ENCODE assay signal across 13 cellular contexts in genomic region chr11:1755344-1756023, GRCh38. TPM values are rescaled to one million over a fixed set of nuclear protein-coding genes. Genes with fewer than 3 reads are reported as not detected.
DNase-seq lines count a peak whose midpoint lies in the region; ATAC-seq and TF ChIP-seq lines count a peak whose summit lies in the region.
"Had no signal": no experiment of that assay in that cellular context is flagged by ENCODE, and none has a peak within 500 bp of the region (broad histone marks: within the 10 kb centered on the region; RNA-seq: fewer than 3 reads in every experiment).

No MANE protein-coding gene starts in this region.

- H3K36me3 ChIP-seq in heart left ventricle (peaks cover 0 to 78% (median 56%) of the 10 kb centered on the region in 9 donors), BE2C (no peaks in the 10 kb centered on the region)

- H3K27me3 ChIP-seq in heart left ventricle (no peaks in the 10 kb centered on the region), BE2C (no peaks in the 10 kb centered on the region)
- H3K27me3 ChIP-seq: colonic mucosa had no signal

- ATAC-seq in heart left ventricle (peak; percentile 44 to 61 (median 58)), HG03097 (IDR thresholded peaks at IDR 0.05; ENCODE audit: low FRiP score, unreplicated experiment) (no peak)

- H3K9me3 Mint-ChIP-seq in T-helper 2 cell treated with Interferon-gamma antibody and Interleukin-4, amounts not matched to agents 5 μg/mL and 100 μg/mL, for 36 hours = no peaks in the 10 kb centered on the region

- peaks cover 1% of the 10 kb centered on the region for H3K27me3 Mint-ChIP-seq in T-helper 2 cell treated with Interferon-gamma antibody and Interleukin-4, amounts not matched to agents 5 μg/mL and 100 μg/mL, for 36 hours (ENCODE audit: low read depth)

- H3K27ac ChIP-seq in heart left ventricle = peak overlapping the region in 11 of 12 donors; percentile 52 to 99 (median 75)
- H3K27ac ChIP-seq in skin epidermis = peak overlapping the region in 11 of 21 experiments; percentile 2 to 86 (median 37)
- H3K27ac ChIP-seq: colonic mucosa, VCaP had no signal

- H3K4me3 ChIP-seq in heart left ventricle (peak overlapping the region in 2 of 12 donors; percentile 8 to 12), skin epidermis (no peak overlapping the region), BE2C (ENCODE audit: low read depth, low read length) (no peak overlapping the region)
- H3K4me3 ChIP-seq: colonic mucosa had no signal

- H3K4me3 Mint-ChIP-seq in T-helper 2 cell treated with Interferon-gamma antibody and Interleukin-4, amounts not matched to agents 5 μg/mL and 100 μg/mL, for 36 hours = peak overlapping the region; percentile 70

- H3K9me3 ChIP-seq in heart left ventricle (no peaks in the 10 kb centered on the region), BE2C (no peaks in the 10 kb centered on the region)
- H3K9me3 ChIP-seq: colonic mucosa had no signal

- no peak for TF ChIP-seq POLR2A in heart left ventricle (IDR thresholded peaks at IDR 0.05)

- intact Hi-C loops in heart left ventricle (cut with DNase I) = no loop called here

- TF ChIP-seq CTCF in heart left ventricle (IDR thresholded peaks at IDR 0.05) (no peak), BE2C (IDR thresholded peaks at IDR 0.05; ENCODE audit: low read depth, low read length) (no peak)

- no peak for DNase-seq in T-helper 2 cell treated with Interferon-gamma antibody and Interleukin-4, amounts not matched to agents 5 μg/mL and 100 μg/mL, for 36 hours (ENCODE audit: low spot score)
- DNase-seq in T-helper 2 cell (no peak), NCI-H510A (lab: John Stamatoyannopoulos, UW) (peak; percentile 65), heart left ventricle (peak; percentile 66 to 89 (median 80)), NCI-H1092 treated with DMSO at 0.1 percent for 48 hours (lab: John Stamatoyannopoulos, UW) (no peak), BE2C (no peak)
- DNase-seq: activated effector memory CD4-positive, alpha-beta T cell treated with Interleukin-2 at 50 U/mL for 16 hours; colonic mucosa; kidney glomerular epithelial cell; stimulated activated CD4-positive, alpha-beta T cell treated with anti-CD3 and anti-CD28 coated beads, Interleukin-1b, Interleukin-23, amount 100 ng/mL, for 48 hours had no signal

- H3K4me1 ChIP-seq in heart left ventricle (peaks cover 12 to 95% (median 67%) of the 10 kb centered on the region in 12 donors), BE2C (peaks cover 7% of the 10 kb centered on the region; the same call in 1 of the 2 replicates)

- WGBS in heart left ventricle, 4 donors = 50 to 68% (median 63%) methylated on average over 15 to 17 of the region's 17 CpGs

- peaks cover 16% of the 10 kb centered on the region for H3K36me3 Mint-ChIP-seq in T-helper 2 cell treated with Interferon-gamma antibody and Interleukin-4, amounts not matched to agents 5 μg/mL and 100 μg/mL, for 36 hours (ENCODE audit: low read depth)

- peak overlapping the region; percentile 75 for H3K27ac Mint-ChIP-seq in T-helper 2 cell treated with Interferon-gamma antibody and Interleukin-4, amounts not matched to agents 5 μg/mL and 100 μg/mL, for 36 hours

- H3K4me1 Mint-ChIP-seq in T-helper 2 cell treated with Interferon-gamma antibody and Interleukin-4, amounts not matched to agents 5 μg/mL and 100 μg/mL, for 36 hours (ENCODE audit: low read depth) = peaks cover 33% of the 10 kb centered on the region

RNA-seq across cellular contexts. Expression of gene IFITM10, which starts 5.1 kb away (rescaled TPM):
- 1 to 10 TPM in 1 of 9 donors, under 1 TPM in 8; 0.23 to 3.6 (median 0.56) TPM for total RNA-seq in heart left ventricle
- under 1 TPM; 0.12 to 0.19 TPM for polyA plus RNA-seq in heart left ventricle
- polyA plus RNA-seq in BE2C (2012; ENCODE audit: insufficient read depth, insufficient read length, low read depth) = not detected

RNA-seq across cellular contexts. Expression of gene CTSD, which starts 8.2 kb away (rescaled TPM):
- total RNA-seq in heart left ventricle = 1,000 to 10,000 TPM in 3 of 9 donors, 100 to 1,000 TPM in 6; 580 to 1,779 (median 722) TPM
- 1,000 to 10,000 TPM in 1 of 2 donors, 100 to 1,000 TPM in 1; 420 to 1,089 TPM for polyA plus RNA-seq in heart left ventricle
- polyA plus RNA-seq in BE2C (2012; ENCODE audit: insufficient read depth, insufficient read length, low read depth) = 193 TPM

RNA-seq across cellular contexts. Expression of gene KRTAP5-6, which starts 58.5 kb away (rescaled TPM):
- total RNA-seq in heart left ventricle = not detected
- not detected for polyA plus RNA-seq in heart left ventricle
- polyA plus RNA-seq in BE2C (2012; ENCODE audit: insufficient read depth, insufficient read length, low read depth) = not detected
- total RNA-seq: colonic mucosa had no signal

Comparison
In these comparisons a context has a peak if more than half of its experiments do, and no peak if none do; other contexts are left out.
1. DNase-seq: peak in NCI-H510A (single experiment) and heart left ventricle (5 of 5); none in T-helper 2 cell treated with Interferon-gamma antibody and Interleukin-4, amounts not matched to agents 5 μg/mL and 100 μg/mL, for 36 hours (single experiment), T-helper 2 cell (0 of 5), NCI-H1092 treated with DMSO at 0.1 percent for 48 hours (single experiment) and BE2C (single experiment).